9 cellular contexts compared by ENCODE assay signal in genomic region chr5:77631166-77631582, GRCh38. TPM values are rescaled to one million over a fixed set of nuclear protein-coding genes. Genes with fewer than 3 reads are reported as not detected.
DNase-seq lines count a peak whose midpoint lies in the region; ATAC-seq, FAIRE-seq and TF ChIP-seq lines count a peak whose summit lies in the region.
"Had no signal": no experiment of that assay in that cellular context is flagged by ENCODE, and none has a peak within 500 bp of the region (broad histone marks: within the 10 kb centered on the region; RNA-seq: fewer than 3 reads in every experiment).

No MANE protein-coding gene starts in this region.

- no peak for ATAC-seq in activated T-cell treated with anti-CD3 and anti-CD28 coated beads, Interleukin-2, amount 50 U/mL, for 4 hours
- ATAC-seq in HG03097 (IDR thresholded peaks at IDR 0.05; ENCODE audit: low FRiP score, unreplicated experiment) (peak; percentile 31), gastroesophageal sphincter (no peak)

- H3K9ac ChIP-seq in stomach smooth muscle (ENCODE audit: low read length in 2 of 2), result no peak overlapping the region

- no peak for TF ChIP-seq POLR2A in gastroesophageal sphincter (IDR thresholded peaks at IDR 0.05)

- no peak for FAIRE-seq in RCC 7860 (lab: Jason Lieb, UNC)

- TF ChIP-seq CTCF in ascending aorta (IDR thresholded peaks at IDR 0.05) (no peak), gastroesophageal sphincter (IDR thresholded peaks at IDR 0.05) (no peak)

- H3K4me1 ChIP-seq in ascending aorta (peaks cover 0 to 10% of the 10 kb centered on the region in 2 donors), stomach smooth muscle (ENCODE audit: control insufficient read depth, insufficient read depth, low read length) (peaks cover 26% of the 10 kb centered on the region), gastroesophageal sphincter (peaks cover 0 to 35% (median 15%) of the 10 kb centered on the region in 3 donors)

- 9 to 11% methylated on average over 13 of the region's 13 CpGs for whole genome bisulfite sequencing in gastroesophageal sphincter (ENCODE audit: low coverage in 1 of 2), 2 donors

- intact Hi-C loops in ascending aorta (cut with DNase I), result no loop called here

- peaks cover 58% of the 10 kb centered on the region for H3K27me3 ChIP-seq in ascending aorta
- H3K27me3 ChIP-seq in stomach smooth muscle (ENCODE audit: control insufficient read depth in 1 of 2, insufficient read depth in 2 of 2, low read length in 2 of 2), result peaks cover 59 to 91% of the 10 kb centered on the region in 2 donors
- H3K27me3 ChIP-seq in gastroesophageal sphincter, result peaks cover 100% of the 10 kb centered on the region

- peaks cover 71% of the 10 kb centered on the region for H3K27me3 Mint-ChIP-seq in activated T-cell treated with anti-CD3 and anti-CD28 coated beads, Interleukin-2, amount 50 U/mL, for 4 hours (ENCODE audit: low read depth)

- peak overlapping the region; percentile 74 for H3K4me3 Mint-ChIP-seq in activated T-cell treated with anti-CD3 and anti-CD28 coated beads, Interleukin-2, amount 50 U/mL, for 4 hours

- H3K4me1 Mint-ChIP-seq in activated T-cell treated with anti-CD3 and anti-CD28 coated beads, Interleukin-2, amount 50 U/mL, for 4 hours (ENCODE audit: low read depth), result peaks cover 24% of the 10 kb centered on the region

- H3K36me3 Mint-ChIP-seq in activated T-cell treated with anti-CD3 and anti-CD28 coated beads, Interleukin-2, amount 50 U/mL, for 4 hours (ENCODE audit: insufficient read depth), result no peaks in the 10 kb centered on the region

- H3K4me3 ChIP-seq in ascending aorta (peak overlapping the region; percentile 53 to 60), stomach smooth muscle (ENCODE audit: low read length in 2 of 2) (peak overlapping the region; percentile 59 to 63), gastroesophageal sphincter (peak overlapping the region in 1 of 2 donors; percentile 52)

- H3K36me3 ChIP-seq in ascending aorta (no peaks in the 10 kb centered on the region), stomach smooth muscle (ENCODE audit: control insufficient read depth in 2 of 2, insufficient read depth in 2 of 2, low read length in 2 of 2) (no peaks in the 10 kb centered on the region), gastroesophageal sphincter (no peaks in the 10 kb centered on the region)

- DNase-seq in activated T-cell treated with anti-CD3 and anti-CD28 coated beads, Interleukin-2, amount 50 U/mL, for 4 hours, result no peak
- DNase-seq in activated T-cell treated with anti-CD3 and anti-CD28 coated beads, Interleukin-2, amount 50 U/mL, for 1 hour, result no peak
- DNase-seq in ascending aorta (ENCODE audit: low spot score in 2 of 2) (no peak), RCC 7860 (ENCODE audit: low spot score) (no peak)
- DNase-seq in stimulated activated CD4-positive, alpha-beta T cell treated with anti-CD3 and anti-CD28 coated beads, Interleukin-15, amount 100 ng/mL, for 24 hours, result no peak
- DNase-seq: DND-41 had no signal

- no peak for TF ChIP-seq EP300 in gastroesophageal sphincter (IDR thresholded peaks at IDR 0.05)

- peaks cover 9% of the 10 kb centered on the region for H3K9me3 Mint-ChIP-seq in activated T-cell treated with anti-CD3 and anti-CD28 coated beads, Interleukin-2, amount 50 U/mL, for 4 hours

- no peak overlapping the region for H3K27ac ChIP-seq in ascending aorta
- H3K27ac ChIP-seq in stomach smooth muscle (ENCODE audit: low read length), result no peak overlapping the region
- no peak overlapping the region for H3K27ac ChIP-seq in gastroesophageal sphincter

- H3K9me3 ChIP-seq in ascending aorta (no peaks in the 10 kb centered on the region), stomach smooth muscle (ENCODE audit: control insufficient read depth in 2 of 2, low read length in 2 of 2) (no peaks in the 10 kb centered on the region), gastroesophageal sphincter (peaks cover 0 to 15% (median 0%) of the 10 kb centered on the region in 3 donors)

RNA-seq across cellular contexts. Expression of gene OTP, which starts 7.3 kb away (rescaled TPM):
- not detected for total RNA-seq in activated T-cell treated with anti-CD3 and anti-CD28 coated beads, Interleukin-2, amount 50 U/mL, for 4 hours
- total RNA-seq in ascending aorta (not detected), gastroesophageal sphincter (under 1 TPM in 1 of 4 donors, not detected in 3; 0.50 TPM)
